In the genomic region with DNA sequence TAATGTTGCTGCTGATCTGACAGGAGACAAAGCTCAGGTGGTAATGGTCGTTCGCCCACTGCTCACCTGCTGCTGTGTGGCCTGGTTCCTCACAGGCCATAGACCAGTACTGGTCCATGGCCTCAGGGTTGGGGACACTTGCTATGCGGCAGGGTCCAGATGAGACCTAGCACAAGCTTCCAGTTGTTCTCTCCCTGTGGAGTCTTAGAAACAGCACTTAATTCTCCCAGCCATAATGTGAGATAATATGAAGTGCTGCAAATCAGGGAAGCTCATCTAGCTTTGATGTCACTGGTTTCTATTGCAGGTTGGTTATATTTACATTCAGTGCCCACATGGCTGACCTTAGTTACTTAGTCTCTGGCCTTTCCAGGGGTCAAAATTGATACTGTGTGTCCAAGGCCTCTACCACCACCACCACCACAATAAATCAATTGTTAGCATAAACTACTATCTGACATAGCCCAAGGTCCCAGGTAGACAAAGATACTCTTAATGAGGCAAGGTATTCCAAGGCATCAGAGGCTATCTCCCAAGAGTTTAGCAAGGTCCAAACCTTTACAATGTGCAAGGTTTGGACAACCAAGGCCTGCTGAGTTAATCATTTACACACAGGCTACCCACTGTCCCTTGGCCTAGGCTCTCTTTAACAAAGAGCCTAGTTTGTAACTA, we compare ENCODE assay signal across 1 cellular context.
TF ChIP-seq lines count a peak whose summit lies in the region.

No MANE protein-coding gene starts in this region.

TF ChIP-seq in HepG2, 621 proteins besides CTCF, POLR2A, EP300 and RAD21 (continued from another document and continues in another):
- TF ChIP-seq, protein P1, sequence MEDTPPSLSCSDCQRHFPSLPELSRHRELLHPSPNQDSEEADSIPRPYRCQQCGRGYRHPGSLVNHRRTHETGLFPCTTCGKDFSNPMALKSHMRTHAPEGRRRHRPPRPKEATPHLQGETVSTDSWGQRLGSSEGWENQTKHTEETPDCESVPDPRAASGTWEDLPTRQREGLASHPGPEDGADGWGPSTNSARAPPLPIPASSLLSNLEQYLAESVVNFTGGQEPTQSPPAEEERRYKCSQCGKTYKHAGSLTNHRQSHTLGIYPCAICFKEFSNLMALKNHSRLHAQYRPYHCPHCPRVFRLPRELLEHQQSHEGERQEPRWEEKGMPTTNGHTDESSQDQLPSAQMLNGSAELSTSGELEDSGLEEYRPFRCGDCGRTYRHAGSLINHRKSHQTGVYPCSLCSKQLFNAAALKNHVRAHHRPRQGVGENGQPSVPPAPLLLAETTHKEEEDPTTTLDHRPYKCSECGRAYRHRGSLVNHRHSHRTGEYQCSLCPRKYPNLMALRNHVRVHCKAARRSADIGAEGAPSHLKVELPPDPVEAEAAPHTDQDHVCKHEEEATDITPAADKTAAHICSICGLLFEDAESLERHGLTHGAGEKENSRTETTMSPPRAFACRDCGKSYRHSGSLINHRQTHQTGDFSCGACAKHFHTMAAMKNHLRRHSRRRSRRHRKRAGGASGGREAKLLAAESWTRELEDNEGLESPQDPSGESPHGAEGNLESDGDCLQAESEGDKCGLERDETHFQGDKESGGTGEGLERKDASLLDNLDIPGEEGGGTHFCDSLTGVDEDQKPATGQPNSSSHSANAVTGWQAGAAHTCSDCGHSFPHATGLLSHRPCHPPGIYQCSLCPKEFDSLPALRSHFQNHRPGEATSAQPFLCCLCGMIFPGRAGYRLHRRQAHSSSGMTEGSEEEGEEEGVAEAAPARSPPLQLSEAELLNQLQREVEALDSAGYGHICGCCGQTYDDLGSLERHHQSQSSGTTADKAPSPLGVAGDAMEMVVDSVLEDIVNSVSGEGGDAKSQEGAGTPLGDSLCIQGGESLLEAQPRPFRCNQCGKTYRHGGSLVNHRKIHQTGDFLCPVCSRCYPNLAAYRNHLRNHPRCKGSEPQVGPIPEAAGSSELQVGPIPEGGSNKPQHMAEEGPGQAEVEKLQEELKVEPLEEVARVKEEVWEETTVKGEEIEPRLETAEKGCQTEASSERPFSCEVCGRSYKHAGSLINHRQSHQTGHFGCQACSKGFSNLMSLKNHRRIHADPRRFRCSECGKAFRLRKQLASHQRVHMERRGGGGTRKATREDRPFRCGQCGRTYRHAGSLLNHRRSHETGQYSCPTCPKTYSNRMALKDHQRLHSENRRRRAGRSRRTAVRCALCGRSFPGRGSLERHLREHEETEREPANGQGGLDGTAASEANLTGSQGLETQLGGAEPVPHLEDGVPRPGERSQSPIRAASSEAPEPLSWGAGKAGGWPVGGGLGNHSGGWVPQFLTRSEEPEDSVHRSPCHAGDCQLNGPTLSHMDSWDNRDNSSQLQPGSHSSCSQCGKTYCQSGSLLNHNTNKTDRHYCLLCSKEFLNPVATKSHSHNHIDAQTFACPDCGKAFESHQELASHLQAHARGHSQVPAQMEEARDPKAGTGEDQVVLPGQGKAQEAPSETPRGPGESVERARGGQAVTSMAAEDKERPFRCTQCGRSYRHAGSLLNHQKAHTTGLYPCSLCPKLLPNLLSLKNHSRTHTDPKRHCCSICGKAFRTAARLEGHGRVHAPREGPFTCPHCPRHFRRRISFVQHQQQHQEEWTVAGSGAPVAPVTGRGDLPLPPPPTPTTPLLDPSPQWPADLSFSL (CRISPR knock-in tag; IDR thresholded peaks at IDR 0.05) = no peak
- TF ChIP-seq ZNF746 (CRISPR knock-in tag; IDR thresholded peaks at IDR 0.05) (no peak), NONO (IDR thresholded peaks at IDR 0.05) (no peak), NONO (CRISPR knock-in tag; conservative IDR thresholded peaks at IDR 0.05) (peak; percentile 87), ZSCAN31 (CRISPR knock-in tag; IDR thresholded peaks at IDR 0.05; ENCODE audit: low read depth) (peak; percentile 79; the same call in 1 of the 2 replicates), NFRKB (IDR thresholded peaks at IDR 0.05) (no peak), AGO1 (IDR thresholded peaks at IDR 0.05; ENCODE audit: low read depth, low read length, poor library complexity, severe bottlenecking) (no peak), ZSCAN12 (CRISPR knock-in tag; IDR thresholded peaks at IDR 0.05) (no peak), ZNF567 (CRISPR knock-in tag; IDR thresholded peaks at IDR 0.05; ENCODE audit: borderline replicate concordance) (no peak), ZNF530 (CRISPR knock-in tag; IDR thresholded peaks at IDR 0.05; ENCODE audit: low read depth) (no peak), ZNF546 (CRISPR knock-in tag; conservative IDR thresholded peaks at IDR 0.05) (no peak; the same call in 1 of the 2 replicates), ZSCAN25 (CRISPR knock-in tag; IDR thresholded peaks at IDR 0.05) (0 out of 2 replicates have a peak, but pooled peaks have one; percentile 38), NFKBIZ (CRISPR knock-in tag; IDR thresholded peaks at IDR 0.05) (no peak), HMG20A (CRISPR knock-in tag; IDR thresholded peaks at IDR 0.05; ENCODE audit: borderline replicate concordance) (peak; percentile 96), MAFF (IDR thresholded peaks at IDR 0.05; ENCODE audit: low read depth, low read length) (no peak), SRSF9 (IDR thresholded peaks at IDR 0.05; ENCODE audit: borderline replicate concordance, insufficient read depth, low read depth, low read length, poor library complexity, severe bottlenecking) (no peak), TBP (CRISPR knock-in tag; IDR thresholded peaks at IDR 0.05) (no peak), FOXC1 (CRISPR knock-in tag; IDR thresholded peaks at IDR 0.05; ENCODE audit: borderline replicate concordance) (no peak), RCOR2 (CRISPR knock-in tag; IDR thresholded peaks at IDR 0.05) (peak; percentile 89), JUND (CRISPR knock-in tag; IDR thresholded peaks at IDR 0.05) (no peak), TAF1 (CRISPR knock-in tag; IDR thresholded peaks at IDR 0.05) (no peak), TCF7L2 (IDR thresholded peaks at IDR 0.05; ENCODE audit: low read depth, low read length) (peak; percentile 73), ZNF83 (CRISPR knock-in tag; IDR thresholded peaks at IDR 0.05; ENCODE audit: borderline replicate concordance) (no peak), ZMYM2 (CRISPR knock-in tag; IDR thresholded peaks at IDR 0.05) (no peak), ZNF841 (CRISPR knock-in tag; IDR thresholded peaks at IDR 0.05; ENCODE audit: borderline replicate concordance) (no peak), CHCHD3 (CRISPR knock-in tag; IDR thresholded peaks at IDR 0.05) (no peak), AHR (CRISPR knock-in tag; IDR thresholded peaks at IDR 0.05) (no peak), PRPF4 (IDR thresholded peaks at IDR 0.05; ENCODE audit: low read depth, low read length, poor library complexity, severe bottlenecking) (no peak), ZNF547 (CRISPR knock-in tag; IDR thresholded peaks at IDR 0.05) (no peak), MXD4 (CRISPR knock-in tag; IDR thresholded peaks at IDR 0.05) (no peak), SIX1 (CRISPR knock-in tag; IDR thresholded peaks at IDR 0.05; ENCODE audit: borderline replicate concordance) (peak; percentile 91; the same call in 1 of the 2 replicates)
- TF ChIP-seq, protein P2, sequence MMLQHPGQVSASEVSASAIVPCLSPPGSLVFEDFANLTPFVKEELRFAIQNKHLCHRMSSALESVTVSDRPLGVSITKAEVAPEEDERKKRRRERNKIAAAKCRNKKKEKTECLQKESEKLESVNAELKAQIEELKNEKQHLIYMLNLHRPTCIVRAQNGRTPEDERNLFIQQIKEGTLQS (CRISPR knock-in tag; IDR thresholded peaks at IDR 0.05) = no peak
- TF ChIP-seq, protein P3, sequence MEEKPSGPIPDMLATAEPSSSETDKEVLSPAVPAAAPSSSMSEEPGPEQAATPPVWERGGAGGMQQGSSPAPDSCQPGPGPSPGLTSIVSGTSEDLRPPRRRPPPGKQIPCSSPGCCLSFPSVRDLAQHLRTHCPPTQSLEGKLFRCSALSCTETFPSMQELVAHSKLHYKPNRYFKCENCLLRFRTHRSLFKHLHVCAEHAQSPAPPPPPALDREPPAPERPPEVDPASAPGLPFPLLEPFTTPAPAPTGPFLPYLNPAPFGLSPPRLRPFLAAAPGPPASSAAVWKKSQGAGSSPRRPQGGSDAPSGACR (CRISPR knock-in tag; IDR thresholded peaks at IDR 0.05) = no peak
- TF ChIP-seq, protein P4, sequence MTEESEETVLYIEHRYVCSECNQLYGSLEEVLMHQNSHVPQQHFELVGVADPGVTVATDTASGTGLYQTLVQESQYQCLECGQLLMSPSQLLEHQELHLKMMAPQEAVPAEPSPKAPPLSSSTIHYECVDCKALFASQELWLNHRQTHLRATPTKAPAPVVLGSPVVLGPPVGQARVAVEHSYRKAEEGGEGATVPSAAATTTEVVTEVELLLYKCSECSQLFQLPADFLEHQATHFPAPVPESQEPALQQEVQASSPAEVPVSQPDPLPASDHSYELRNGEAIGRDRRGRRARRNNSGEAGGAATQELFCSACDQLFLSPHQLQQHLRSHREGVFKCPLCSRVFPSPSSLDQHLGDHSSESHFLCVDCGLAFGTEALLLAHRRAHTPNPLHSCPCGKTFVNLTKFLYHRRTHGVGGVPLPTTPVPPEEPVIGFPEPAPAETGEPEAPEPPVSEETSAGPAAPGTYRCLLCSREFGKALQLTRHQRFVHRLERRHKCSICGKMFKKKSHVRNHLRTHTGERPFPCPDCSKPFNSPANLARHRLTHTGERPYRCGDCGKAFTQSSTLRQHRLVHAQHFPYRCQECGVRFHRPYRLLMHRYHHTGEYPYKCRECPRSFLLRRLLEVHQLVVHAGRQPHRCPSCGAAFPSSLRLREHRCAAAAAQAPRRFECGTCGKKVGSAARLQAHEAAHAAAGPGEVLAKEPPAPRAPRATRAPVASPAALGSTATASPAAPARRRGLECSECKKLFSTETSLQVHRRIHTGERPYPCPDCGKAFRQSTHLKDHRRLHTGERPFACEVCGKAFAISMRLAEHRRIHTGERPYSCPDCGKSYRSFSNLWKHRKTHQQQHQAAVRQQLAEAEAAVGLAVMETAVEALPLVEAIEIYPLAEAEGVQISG (CRISPR knock-in tag; IDR thresholded peaks at IDR 0.05) = no peak; the same call in 1 of the 2 replicates
- TF ChIP-seq, protein P5, sequence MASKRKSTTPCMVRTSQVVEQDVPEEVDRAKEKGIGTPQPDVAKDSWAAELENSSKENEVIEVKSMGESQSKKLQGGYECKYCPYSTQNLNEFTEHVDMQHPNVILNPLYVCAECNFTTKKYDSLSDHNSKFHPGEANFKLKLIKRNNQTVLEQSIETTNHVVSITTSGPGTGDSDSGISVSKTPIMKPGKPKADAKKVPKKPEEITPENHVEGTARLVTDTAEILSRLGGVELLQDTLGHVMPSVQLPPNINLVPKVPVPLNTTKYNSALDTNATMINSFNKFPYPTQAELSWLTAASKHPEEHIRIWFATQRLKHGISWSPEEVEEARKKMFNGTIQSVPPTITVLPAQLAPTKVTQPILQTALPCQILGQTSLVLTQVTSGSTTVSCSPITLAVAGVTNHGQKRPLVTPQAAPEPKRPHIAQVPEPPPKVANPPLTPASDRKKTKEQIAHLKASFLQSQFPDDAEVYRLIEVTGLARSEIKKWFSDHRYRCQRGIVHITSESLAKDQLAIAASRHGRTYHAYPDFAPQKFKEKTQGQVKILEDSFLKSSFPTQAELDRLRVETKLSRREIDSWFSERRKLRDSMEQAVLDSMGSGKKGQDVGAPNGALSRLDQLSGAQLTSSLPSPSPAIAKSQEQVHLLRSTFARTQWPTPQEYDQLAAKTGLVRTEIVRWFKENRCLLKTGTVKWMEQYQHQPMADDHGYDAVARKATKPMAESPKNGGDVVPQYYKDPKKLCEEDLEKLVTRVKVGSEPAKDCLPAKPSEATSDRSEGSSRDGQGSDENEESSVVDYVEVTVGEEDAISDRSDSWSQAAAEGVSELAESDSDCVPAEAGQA (IDR thresholded peaks at IDR 0.05; ENCODE audit: low read depth) = no peak
- TF ChIP-seq, protein P5 (CRISPR knock-in tag; IDR thresholded peaks at IDR 0.05; ENCODE audit: borderline replicate concordance) = no peak
- TF ChIP-seq, protein P6, sequence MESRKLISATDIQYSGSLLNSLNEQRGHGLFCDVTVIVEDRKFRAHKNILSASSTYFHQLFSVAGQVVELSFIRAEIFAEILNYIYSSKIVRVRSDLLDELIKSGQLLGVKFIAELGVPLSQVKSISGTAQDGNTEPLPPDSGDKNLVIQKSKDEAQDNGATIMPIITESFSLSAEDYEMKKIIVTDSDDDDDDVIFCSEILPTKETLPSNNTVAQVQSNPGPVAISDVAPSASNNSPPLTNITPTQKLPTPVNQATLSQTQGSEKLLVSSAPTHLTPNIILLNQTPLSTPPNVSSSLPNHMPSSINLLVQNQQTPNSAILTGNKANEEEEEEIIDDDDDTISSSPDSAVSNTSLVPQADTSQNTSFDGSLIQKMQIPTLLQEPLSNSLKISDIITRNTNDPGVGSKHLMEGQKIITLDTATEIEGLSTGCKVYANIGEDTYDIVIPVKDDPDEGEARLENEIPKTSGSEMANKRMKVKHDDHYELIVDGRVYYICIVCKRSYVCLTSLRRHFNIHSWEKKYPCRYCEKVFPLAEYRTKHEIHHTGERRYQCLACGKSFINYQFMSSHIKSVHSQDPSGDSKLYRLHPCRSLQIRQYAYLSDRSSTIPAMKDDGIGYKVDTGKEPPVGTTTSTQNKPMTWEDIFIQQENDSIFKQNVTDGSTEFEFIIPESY (CRISPR knock-in tag; IDR thresholded peaks at IDR 0.05) = no peak
- TF ChIP-seq, protein P7, sequence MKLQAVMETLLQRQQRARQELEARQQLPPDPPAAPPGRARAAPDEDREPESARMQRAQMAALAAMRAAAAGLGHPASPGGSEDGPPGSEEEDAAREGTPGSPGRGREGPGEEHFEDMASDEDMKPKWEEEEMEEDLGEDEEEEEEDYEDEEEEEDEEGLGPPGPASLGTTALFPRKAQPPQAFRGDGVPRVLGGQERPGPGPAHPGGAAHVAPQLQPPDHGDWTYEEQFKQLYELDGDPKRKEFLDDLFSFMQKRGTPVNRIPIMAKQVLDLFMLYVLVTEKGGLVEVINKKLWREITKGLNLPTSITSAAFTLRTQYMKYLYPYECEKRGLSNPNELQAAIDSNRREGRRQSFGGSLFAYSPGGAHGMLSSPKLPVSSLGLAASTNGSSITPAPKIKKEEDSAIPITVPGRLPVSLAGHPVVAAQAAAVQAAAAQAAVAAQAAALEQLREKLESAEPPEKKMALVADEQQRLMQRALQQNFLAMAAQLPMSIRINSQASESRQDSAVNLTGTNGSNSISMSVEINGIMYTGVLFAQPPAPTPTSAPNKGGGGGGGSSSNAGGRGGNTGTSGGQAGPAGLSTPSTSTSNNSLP (IDR thresholded peaks at IDR 0.05; ENCODE audit: low read depth, low read length) = peak; percentile 90
